ENCODE assay signal across 1 cellular context in the genomic region with DNA sequence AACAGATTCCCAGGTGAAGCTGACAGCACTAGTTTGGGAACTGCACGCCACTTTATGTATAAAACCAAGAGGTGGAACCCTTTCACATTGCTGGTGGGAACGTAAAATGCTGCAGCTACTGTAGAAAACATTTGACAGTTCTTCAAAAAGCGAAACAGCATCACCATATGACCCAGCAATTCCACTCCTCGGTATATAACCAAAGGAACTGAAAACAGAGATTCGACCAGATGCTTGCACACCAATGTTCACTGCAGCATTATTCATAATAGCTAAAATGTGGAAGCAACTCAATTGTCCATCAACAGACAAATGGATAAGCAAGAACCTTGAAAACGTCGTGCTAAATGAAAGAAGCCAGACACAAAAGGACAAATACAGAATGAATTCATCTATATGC.
A peak's percentile ranks its signal among the peaks of the same experiment; 100 is the strongest.
TF ChIP-seq lines count a peak whose summit lies in the region.

No MANE protein-coding gene starts in this region.

TF ChIP-seq in GM12878, 131 proteins besides CTCF, POLR2A, EP300 and RAD21 (continued from another document):
- TF ChIP-seq, protein P1, sequence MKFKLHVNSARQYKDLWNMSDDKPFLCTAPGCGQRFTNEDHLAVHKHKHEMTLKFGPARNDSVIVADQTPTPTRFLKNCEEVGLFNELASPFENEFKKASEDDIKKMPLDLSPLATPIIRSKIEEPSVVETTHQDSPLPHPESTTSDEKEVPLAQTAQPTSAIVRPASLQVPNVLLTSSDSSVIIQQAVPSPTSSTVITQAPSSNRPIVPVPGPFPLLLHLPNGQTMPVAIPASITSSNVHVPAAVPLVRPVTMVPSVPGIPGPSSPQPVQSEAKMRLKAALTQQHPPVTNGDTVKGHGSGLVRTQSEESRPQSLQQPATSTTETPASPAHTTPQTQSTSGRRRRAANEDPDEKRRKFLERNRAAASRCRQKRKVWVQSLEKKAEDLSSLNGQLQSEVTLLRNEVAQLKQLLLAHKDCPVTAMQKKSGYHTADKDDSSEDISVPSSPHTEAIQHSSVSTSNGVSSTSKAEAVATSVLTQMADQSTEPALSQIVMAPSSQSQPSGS (IDR thresholded peaks at IDR 0.05; ENCODE audit: low read length) = peak; percentile 74; the same call in 1 of the 2 replicates
- TF ChIP-seq GATAD2B (conservative IDR thresholded peaks at IDR 0.05; ENCODE audit: low read depth) (0 out of 2 replicates have a peak, but pooled peaks have one; percentile 7), CBX5 (IDR thresholded peaks at IDR 0.05; ENCODE audit: low read depth) (0 out of 2 replicates have a peak, but pooled peaks have one; percentile 50), CREM (IDR thresholded peaks at IDR 0.05; ENCODE audit: low read depth) (0 out of 2 replicates have a peak, but pooled peaks have one; percentile 49), SIN3A (IDR thresholded peaks at IDR 0.05; ENCODE audit: low read depth, low read length) (0 out of 2 replicates have a peak, but pooled peaks have one; percentile 22), PAX8 (IDR thresholded peaks at IDR 0.05) (no peak), BHLHE40 (IDR thresholded peaks at IDR 0.05; ENCODE audit: borderline replicate concordance in 1 of 2, low read depth in 2 of 2, low read length in 1 of 2) (peak; percentile 44 to 50; a peak in 2 of 4 replicates)
- TF ChIP-seq, protein P2, sequence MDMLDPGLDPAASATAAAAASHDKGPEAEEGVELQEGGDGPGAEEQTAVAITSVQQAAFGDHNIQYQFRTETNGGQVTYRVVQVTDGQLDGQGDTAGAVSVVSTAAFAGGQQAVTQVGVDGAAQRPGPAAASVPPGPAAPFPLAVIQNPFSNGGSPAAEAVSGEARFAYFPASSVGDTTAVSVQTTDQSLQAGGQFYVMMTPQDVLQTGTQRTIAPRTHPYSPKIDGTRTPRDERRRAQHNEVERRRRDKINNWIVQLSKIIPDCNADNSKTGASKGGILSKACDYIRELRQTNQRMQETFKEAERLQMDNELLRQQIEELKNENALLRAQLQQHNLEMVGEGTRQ (IDR thresholded peaks at IDR 0.05; ENCODE audit: borderline replicate concordance, low read depth, low read length) = no peak; the same call in 1 of the 2 replicates
- TF ChIP-seq, protein P3, sequence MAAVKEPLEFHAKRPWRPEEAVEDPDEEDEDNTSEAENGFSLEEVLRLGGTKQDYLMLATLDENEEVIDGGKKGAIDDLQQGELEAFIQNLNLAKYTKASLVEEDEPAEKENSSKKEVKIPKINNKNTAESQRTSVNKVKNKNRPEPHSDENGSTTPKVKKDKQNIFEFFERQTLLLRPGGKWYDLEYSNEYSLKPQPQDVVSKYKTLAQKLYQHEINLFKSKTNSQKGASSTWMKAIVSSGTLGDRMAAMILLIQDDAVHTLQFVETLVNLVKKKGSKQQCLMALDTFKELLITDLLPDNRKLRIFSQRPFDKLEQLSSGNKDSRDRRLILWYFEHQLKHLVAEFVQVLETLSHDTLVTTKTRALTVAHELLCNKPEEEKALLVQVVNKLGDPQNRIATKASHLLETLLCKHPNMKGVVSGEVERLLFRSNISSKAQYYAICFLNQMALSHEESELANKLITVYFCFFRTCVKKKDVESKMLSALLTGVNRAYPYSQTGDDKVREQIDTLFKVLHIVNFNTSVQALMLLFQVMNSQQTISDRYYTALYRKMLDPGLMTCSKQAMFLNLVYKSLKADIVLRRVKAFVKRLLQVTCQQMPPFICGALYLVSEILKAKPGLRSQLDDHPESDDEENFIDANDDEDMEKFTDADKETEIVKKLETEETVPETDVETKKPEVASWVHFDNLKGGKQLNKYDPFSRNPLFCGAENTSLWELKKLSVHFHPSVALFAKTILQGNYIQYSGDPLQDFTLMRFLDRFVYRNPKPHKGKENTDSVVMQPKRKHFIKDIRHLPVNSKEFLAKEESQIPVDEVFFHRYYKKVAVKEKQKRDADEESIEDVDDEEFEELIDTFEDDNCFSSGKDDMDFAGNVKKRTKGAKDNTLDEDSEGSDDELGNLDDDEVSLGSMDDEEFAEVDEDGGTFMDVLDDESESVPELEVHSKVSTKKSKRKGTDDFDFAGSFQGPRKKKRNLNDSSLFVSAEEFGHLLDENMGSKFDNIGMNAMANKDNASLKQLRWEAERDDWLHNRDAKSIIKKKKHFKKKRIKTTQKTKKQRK (IDR thresholded peaks at IDR 0.05; ENCODE audit: low read depth, low read length) = no peak
- TF ChIP-seq, protein P4, sequence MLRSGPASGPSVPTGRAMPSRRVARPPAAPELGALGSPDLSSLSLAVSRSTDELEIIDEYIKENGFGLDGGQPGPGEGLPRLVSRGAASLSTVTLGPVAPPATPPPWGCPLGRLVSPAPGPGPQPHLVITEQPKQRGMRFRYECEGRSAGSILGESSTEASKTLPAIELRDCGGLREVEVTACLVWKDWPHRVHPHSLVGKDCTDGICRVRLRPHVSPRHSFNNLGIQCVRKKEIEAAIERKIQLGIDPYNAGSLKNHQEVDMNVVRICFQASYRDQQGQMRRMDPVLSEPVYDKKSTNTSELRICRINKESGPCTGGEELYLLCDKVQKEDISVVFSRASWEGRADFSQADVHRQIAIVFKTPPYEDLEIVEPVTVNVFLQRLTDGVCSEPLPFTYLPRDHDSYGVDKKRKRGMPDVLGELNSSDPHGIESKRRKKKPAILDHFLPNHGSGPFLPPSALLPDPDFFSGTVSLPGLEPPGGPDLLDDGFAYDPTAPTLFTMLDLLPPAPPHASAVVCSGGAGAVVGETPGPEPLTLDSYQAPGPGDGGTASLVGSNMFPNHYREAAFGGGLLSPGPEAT (IDR thresholded peaks at IDR 0.05; ENCODE audit: low read depth) = peak; percentile 85
